30 cellular contexts compared by ENCODE assay signal in genomic region chr9:136569526-136570148, GRCh38. TPM values are rescaled to one million over a fixed set of nuclear protein-coding genes. Genes with fewer than 3 reads are reported as not detected.
DNase-seq lines count a peak whose midpoint lies in the region; ATAC-seq, FAIRE-seq and TF ChIP-seq lines count a peak whose summit lies in the region.
"Had no signal": no experiment of that assay in that cellular context is flagged by ENCODE, and none has a peak within 500 bp of the region (broad histone marks: within the 10 kb centered on the region; RNA-seq: fewer than 3 reads in every experiment).

No MANE protein-coding gene starts in this region.

- no peak overlapping the region for H3K9ac ChIP-seq in astrocyte (ENCODE audit: low read length)

- no peaks in the 10 kb centered on the region for H3K79me2 ChIP-seq in astrocyte (ENCODE audit: insufficient read depth, low read length)
- H3K79me2 ChIP-seq: hepatocyte had no signal

- H3K4me1 Mint-ChIP-seq in natural killer cell treated with Interleukin-12 subunit alpha and Interleukin-12 subunit beta and Interleukin-15 and Interleukin-18, amount 100 ng/mL, for 72 hours (ENCODE audit: low read depth in 2 of 2) = peaks cover 42 to 47% of the 10 kb centered on the region in 2 donors
- H3K4me1 Mint-ChIP-seq in natural killer cell (peaks cover 57 to 73% of the 10 kb centered on the region in 2 donors), astrocyte (ENCODE audit: low read depth, unreplicated experiment) (peaks cover 39% of the 10 kb centered on the region)
- H3K4me1 Mint-ChIP-seq in naive thymus-derived CD8-positive, alpha-beta T cell = peaks cover 0 to 26% (median 5%) of the 10 kb centered on the region in 4 donors
- H3K4me1 Mint-ChIP-seq in CD4-positive, alpha-beta memory T cell = peaks cover 0 to 1% (median under 1%) of the 10 kb centered on the region in 4 donors

- no peak for ATAC-seq in natural killer cell treated with Interleukin-12 subunit alpha and Interleukin-12 subunit beta and Interleukin-15 and Interleukin-18, amount 100 ng/mL, for 72 hours
- no peak for ATAC-seq in natural killer cell
- ATAC-seq in naive thymus-derived CD8-positive, alpha-beta T cell = no peak
- ATAC-seq in HG03045 (IDR thresholded peaks at IDR 0.05; ENCODE audit: unreplicated experiment) = no peak
- ATAC-seq in aorta (ENCODE audit: low FRiP score) = no peak
- ATAC-seq: activated CD8-positive, alpha-beta T cell treated with anti-CD3 and anti-CD28 coated beads for 36 hours; body of pancreas; gastroesophageal sphincter; left lobe of liver; naive thymus-derived CD4-positive, alpha-beta T cell; sciatic nerve; SK-N-SH treated with all-trans-retinoic acid at 6 μM for 48 hours had no signal

- peaks cover 4% of the 10 kb centered on the region for H3K9me3 Mint-ChIP-seq in natural killer cell treated with Interleukin-12 subunit alpha and Interleukin-12 subunit beta and Interleukin-15 and Interleukin-18, amount 100 ng/mL, for 72 hours
- no peaks in the 10 kb centered on the region for H3K9me3 Mint-ChIP-seq in natural killer cell
- H3K9me3 Mint-ChIP-seq in astrocyte (ENCODE audit: unreplicated experiment) = no peaks in the 10 kb centered on the region
- H3K9me3 Mint-ChIP-seq in naive thymus-derived CD8-positive, alpha-beta T cell = no peaks in the 10 kb centered on the region
- peaks cover 0 to 3% (median 0%) of the 10 kb centered on the region in 8 donors for H3K9me3 Mint-ChIP-seq in CD4-positive, alpha-beta memory T cell
- H3K9me3 Mint-ChIP-seq: activated CD8-positive, alpha-beta T cell treated with anti-CD3 and anti-CD28 coated beads for 36 hours; mesothelial cell of epicardium had no signal

- no peak for DNase-seq in natural killer cell treated with Interleukin-12 subunit alpha and Interleukin-12 subunit beta and Interleukin-15 and Interleukin-18, amount 100 ng/mL, for 72 hours (ENCODE audit: low spot score)
- DNase-seq in natural killer cell (no peak), astrocyte (ENCODE audit: low read depth) (no peak), aorta (no peak), medulla oblongata (ENCODE audit: extremely low spot score) (no peak)
- no peak for DNase-seq in naive thymus-derived CD8-positive, alpha-beta T cell
- DNase-seq in CD4-positive, alpha-beta memory T cell = no peak
- DNase-seq: activated CD4-positive, alpha-beta T cell treated with anti-CD3 and anti-CD28 coated beads for 1 hour; activated CD8-positive, alpha-beta T cell treated with anti-CD3 and anti-CD28 coated beads for 36 hours; BE2C; body of pancreas; dorsolateral prefrontal cortex; naive thymus-derived CD4-positive, alpha-beta T cell; NCI-H1417; NCI-H2081; NCI-H2227 treated with DMSO at 0.1 percent for 48 hours; NCI-H526 treated with DMSO at 0.1 percent for 48 hours; posterior cingulate gyrus; stimulated activated CD4-positive, alpha-beta T cell treated with anti-CD3 and anti-CD28 coated beads, Interleukin-12 subunit alpha, Interleukin-12 subunit beta, amount 100 ng/mL, for 4 hours; stimulated activated CD4-positive, alpha-beta T cell treated with anti-CD3 and anti-CD28 coated beads, Interleukin-4, amount 100 ng/mL, for 1 hour; T-helper 2 cell had no signal

- H3K27me3 Mint-ChIP-seq in natural killer cell treated with Interleukin-12 subunit alpha and Interleukin-12 subunit beta and Interleukin-15 and Interleukin-18, amount 100 ng/mL, for 72 hours = no peaks in the 10 kb centered on the region
- no peaks in the 10 kb centered on the region for H3K27me3 Mint-ChIP-seq in natural killer cell (ENCODE audit: low read depth in 2 of 2)
- H3K27me3 Mint-ChIP-seq in astrocyte (ENCODE audit: low read depth, unreplicated experiment) = peaks cover 2% of the 10 kb centered on the region
- H3K27me3 Mint-ChIP-seq in naive thymus-derived CD8-positive, alpha-beta T cell = no peaks in the 10 kb centered on the region
- H3K27me3 Mint-ChIP-seq in CD4-positive, alpha-beta memory T cell = no peaks in the 10 kb centered on the region
- H3K27me3 Mint-ChIP-seq: activated CD8-positive, alpha-beta T cell treated with anti-CD3 and anti-CD28 coated beads for 36 hours; naive thymus-derived CD4-positive, alpha-beta T cell had no signal

- H4K20me1 ChIP-seq in astrocyte (ENCODE audit: insufficient read depth, low read length) = no peaks in the 10 kb centered on the region

- peak overlapping the region in 1 of 2 donors; percentile 30 for H3K27ac Mint-ChIP-seq in natural killer cell treated with Interleukin-12 subunit alpha and Interleukin-12 subunit beta and Interleukin-15 and Interleukin-18, amount 100 ng/mL, for 72 hours
- H3K27ac Mint-ChIP-seq in natural killer cell (peak overlapping the region in 1 of 2 donors; percentile 67), astrocyte (ENCODE audit: unreplicated experiment) (peak overlapping the region; percentile 24)
- H3K27ac Mint-ChIP-seq in naive thymus-derived CD8-positive, alpha-beta T cell = peak overlapping the region in 6 of 10 donors; percentile 6 to 87 (median 26)
- peak overlapping the region in 2 of 7 donors; percentile 10 to 65 for H3K27ac Mint-ChIP-seq in CD4-positive, alpha-beta memory T cell
- H3K27ac Mint-ChIP-seq: activated CD8-positive, alpha-beta T cell treated with anti-CD3 and anti-CD28 coated beads for 36 hours had no signal

- intact Hi-C loops in natural killer cell (cut with micrococcal nuclease) (loop anchor here (5.0 to 10.0 kb wide), 2 partner anchors 32 to 45 kb away; no protein-coding TSS in a partner anchor), aorta (cut with DNase I) (loop anchor here in 1 of 2 donors (2.0 kb wide), 1 partner anchor 17 kb away; no protein-coding TSS in a partner anchor)
- intact Hi-C loops in CD4-positive, alpha-beta memory T cell (cut with micrococcal nuclease) = no loop called here

- H3K27me3 ChIP-seq in astrocyte (ENCODE audit: insufficient read depth, low read length) (no peaks in the 10 kb centered on the region), aorta (ENCODE audit: control insufficient read depth in 1 of 2, insufficient read depth in 2 of 2, low read length in 1 of 2) (no peaks in the 10 kb centered on the region)
- H3K27me3 ChIP-seq in CD4-positive, alpha-beta memory T cell (ENCODE audit: insufficient read depth, low read length) = no peaks in the 10 kb centered on the region
- H3K27me3 ChIP-seq: BE2C, body of pancreas, dorsolateral prefrontal cortex, gastroesophageal sphincter, hepatocyte had no signal

- H3K4me1 ChIP-seq in astrocyte (ENCODE audit: insufficient read depth, low read length) (peaks cover 45% of the 10 kb centered on the region), aorta (ENCODE audit: control insufficient read depth in 1 of 2, insufficient read depth in 2 of 2, low read length in 2 of 2) (no peaks in the 10 kb centered on the region)
- no peaks in the 10 kb centered on the region for H3K4me1 ChIP-seq in CD4-positive, alpha-beta memory T cell (ENCODE audit: insufficient read depth, low read length)
- H3K4me1 ChIP-seq: BE2C had no signal

- no peak overlapping the region for H2AFZ ChIP-seq in astrocyte (ENCODE audit: low read depth, low read length)
- H2AFZ ChIP-seq: hepatocyte had no signal

- H3K4me3 ChIP-seq in astrocyte (ENCODE audit: insufficient read depth, low read depth, low read length) (no peak overlapping the region), aorta (ENCODE audit: low read length in 2 of 2) (no peak overlapping the region)
- H3K4me3 ChIP-seq in CD4-positive, alpha-beta memory T cell (ENCODE audit: low read length in 2 of 2) = no peak overlapping the region
- H3K4me3 ChIP-seq: body of pancreas, dorsolateral prefrontal cortex, gastroesophageal sphincter, HAP-1, hepatocyte had no signal

- peak overlapping the region; percentile 30 for H3K4me3 Mint-ChIP-seq in natural killer cell treated with Interleukin-12 subunit alpha and Interleukin-12 subunit beta and Interleukin-15 and Interleukin-18, amount 100 ng/mL, for 72 hours
- H3K4me3 Mint-ChIP-seq in natural killer cell (no peak overlapping the region), astrocyte (ENCODE audit: unreplicated experiment) (peak overlapping the region; percentile 24)
- peak overlapping the region in 1 of 10 donors; percentile 5 for H3K4me3 Mint-ChIP-seq in naive thymus-derived CD8-positive, alpha-beta T cell
- no peak overlapping the region for H3K4me3 Mint-ChIP-seq in CD4-positive, alpha-beta memory T cell
- H3K4me3 Mint-ChIP-seq: activated CD8-positive, alpha-beta T cell treated with anti-CD3 and anti-CD28 coated beads for 36 hours; mesothelial cell of epicardium; naive thymus-derived CD4-positive, alpha-beta T cell had no signal

- peak; percentile 37 for FAIRE-seq in astrocyte (lab: Jason Lieb, UNC)
- FAIRE-seq: endothelial cell of umbilical vein had no signal

- H3K27ac ChIP-seq in astrocyte (ENCODE audit: low read depth, low read length) (no peak overlapping the region), aorta (ENCODE audit: low read depth in 1 of 2, low read length in 2 of 2) (no peak overlapping the region)
- no peak overlapping the region for H3K27ac ChIP-seq in CD4-positive, alpha-beta memory T cell (ENCODE audit: low read depth, low read length)
- H3K27ac ChIP-seq: hepatocyte had no signal

- TF ChIP-seq CTCF in natural killer cell (IDR thresholded peaks at IDR 0.05) (no peak), astrocyte (IDR thresholded peaks at IDR 0.05; ENCODE audit: insufficient read depth, low read depth, low read length) (no peak)

- WGBS in aorta, 2 donors = 93 to 95% methylated on average over 10 of the region's 10 CpGs

- H3K4me2 ChIP-seq in astrocyte (ENCODE audit: low read length) = no peak overlapping the region
- H3K4me2 ChIP-seq: hepatocyte had no signal

- H3K9me3 ChIP-seq in astrocyte (ENCODE audit: insufficient read depth, low read depth, low read length) = no peaks in the 10 kb centered on the region
- no peaks in the 10 kb centered on the region for H3K9me3 ChIP-seq in CD4-positive, alpha-beta memory T cell (ENCODE audit: control insufficient read depth in 1 of 2, low read length in 2 of 2)
- H3K9me3 ChIP-seq in aorta (ENCODE audit: control insufficient read depth, low read length) = no peaks in the 10 kb centered on the region
- H3K9me3 ChIP-seq: BE2C, body of pancreas, gastroesophageal sphincter, HAP-1 had no signal

- no peaks in the 10 kb centered on the region for H3K36me3 Mint-ChIP-seq in natural killer cell treated with Interleukin-12 subunit alpha and Interleukin-12 subunit beta and Interleukin-15 and Interleukin-18, amount 100 ng/mL, for 72 hours
- H3K36me3 Mint-ChIP-seq in natural killer cell (no peaks in the 10 kb centered on the region), astrocyte (ENCODE audit: low read depth, unreplicated experiment) (peaks cover 3% of the 10 kb centered on the region)
- H3K36me3 Mint-ChIP-seq in naive thymus-derived CD8-positive, alpha-beta T cell = no peaks in the 10 kb centered on the region
- H3K36me3 Mint-ChIP-seq in CD4-positive, alpha-beta memory T cell = no peaks in the 10 kb centered on the region
- H3K36me3 Mint-ChIP-seq: mesothelial cell of epicardium; naive thymus-derived CD4-positive, alpha-beta T cell had no signal

- H3K36me3 ChIP-seq in astrocyte (ENCODE audit: insufficient read depth, low read length) = no peaks in the 10 kb centered on the region
- no peaks in the 10 kb centered on the region for H3K36me3 ChIP-seq in CD4-positive, alpha-beta memory T cell (ENCODE audit: insufficient read depth, low read length)
- H3K36me3 ChIP-seq in aorta (ENCODE audit: control insufficient read depth in 1 of 2, insufficient read depth in 2 of 2, low read length in 1 of 2) = no peaks in the 10 kb centered on the region
- H3K36me3 ChIP-seq: BE2C, gastroesophageal sphincter, HAP-1 had no signal

- POLR2A ChIA-PET in naive thymus-derived CD8-positive, alpha-beta T cell (lab: Charles Lee) = no interaction called here
- POLR2A ChIA-PET in CD4-positive, alpha-beta memory T cell (lab: Charles Lee; ENCODE audit: partially characterized antibody) = no interaction called here

- CTCF ChIA-PET in CD4-positive, alpha-beta memory T cell (lab: Charles Lee; ENCODE audit: partially characterized antibody) = no interaction called here

RNA-seq across cellular contexts. Expression of gene NOTCH1, which starts 23.8 kb away (rescaled TPM):
- 10 to 100 TPM; 57.3 to 85.0 TPM for total RNA-seq in natural killer cell treated with Interleukin-12 subunit alpha and Interleukin-12 subunit beta and Interleukin-15 and Interleukin-18, amount 100 ng/mL, for 72 hours
- total RNA-seq in natural killer cell = 100 to 1,000 TPM; 126 to 228 (median 192) TPM
- 34.1 and 35.5 TPM in 2 replicates for total RNA-seq in astrocyte
- total RNA-seq in naive thymus-derived CD8-positive, alpha-beta T cell = 10 to 100 TPM; 76.2 to 84.3 TPM
- polyA plus RNA-seq in naive thymus-derived CD8-positive, alpha-beta T cell = 1 to 10 TPM; 1.3 to 5.9 (median 1.6) TPM
- 10 to 100 TPM; 43.0 to 45.4 TPM for total RNA-seq in CD4-positive, alpha-beta memory T cell
- polyA plus RNA-seq in CD4-positive, alpha-beta memory T cell = 1 to 10 TPM in 1 of 2 donors, not detected in 1; 6.0 TPM
- 10 to 100 TPM; 47.4 to 81.6 TPM for total RNA-seq in aorta
- polyA plus RNA-seq in aorta = 1 to 10 TPM; 3.1 to 8.5 TPM

Comparison
In these comparisons a context has a peak if more than half of its experiments do, and no peak if none do; other contexts are left out.
1. H3K4me3 Mint-ChIP-seq: peak in natural killer cell treated with Interleukin-12 subunit alpha and Interleukin-12 subunit beta and Interleukin-15 and Interleukin-18, amount 100 ng/mL, for 72 hours (single experiment) and astrocyte (single experiment); none in natural killer cell (single experiment) and CD4-positive, alpha-beta memory T cell (0 of 8).